ENCODE assay signal across 16 cellular contexts in genomic region chr13:44679602-44680001, GRCh38.
DNase-seq lines count a peak whose midpoint lies in the region; ATAC-seq and TF ChIP-seq lines count a peak whose summit lies in the region.
"Had no signal": no experiment of that assay in that cellular context is flagged by ENCODE, and none has a peak within 500 bp of the region (broad histone marks: within the 10 kb centered on the region; RNA-seq: fewer than 3 reads in every experiment).

No MANE protein-coding gene starts in this region.

- peaks cover 4% of the 10 kb centered on the region for H3K9me3 Mint-ChIP-seq in activated T-helper 1 cell treated with anti-CD3 and anti-CD28 coated beads, Interleukin-12 subunit alpha, Interleukin-12 subunit beta, Interleukin-2, Interleukin-4 antibody, amounts not matched to agents 30 ng/mL and 10 ng/mL and 1 ng/mL, durations not matched to agents 14 hours and 24 hours and 36 hours
- H3K9me3 Mint-ChIP-seq in chondrocyte (ENCODE audit: low read depth), result peaks cover 6% of the 10 kb centered on the region

- H4K20me1 ChIP-seq in osteoblast (ENCODE audit: insufficient read depth, low read length), result no peaks in the 10 kb centered on the region
- H4K20me1 ChIP-seq: BLaER1 treated with 17β-estradiol and CSF1 and Interleukin-3, amounts not matched to agents 10 nM and 100 nM had no signal

- H2AFZ ChIP-seq in osteoblast (ENCODE audit: low read length), result peak overlapping the region; percentile 65
- H2AFZ ChIP-seq: GM23338 had no signal

- H3K79me2 ChIP-seq in osteoblast (ENCODE audit: insufficient read depth, low read length), result no peaks in the 10 kb centered on the region

- TF ChIP-seq CTCF in osteoblast (IDR thresholded peaks at IDR 0.05; ENCODE audit: extremely low read depth, low read depth, low read length) (no peak), chondrocyte (IDR thresholded peaks at IDR 0.05) (no peak)

- no peak overlapping the region for H3K4me3 Mint-ChIP-seq in activated T-helper 1 cell treated with anti-CD3 and anti-CD28 coated beads, Interleukin-12 subunit alpha, Interleukin-12 subunit beta, Interleukin-2, Interleukin-4 antibody, amounts not matched to agents 30 ng/mL and 10 ng/mL and 1 ng/mL, durations not matched to agents 14 hours and 24 hours and 36 hours
- H3K4me3 Mint-ChIP-seq in chondrocyte (ENCODE audit: unreplicated experiment), result no peak overlapping the region
- H3K4me3 Mint-ChIP-seq: CD4-positive, alpha-beta T cell; GM23338 had no signal

- no peaks in the 10 kb centered on the region for H3K4me1 Mint-ChIP-seq in activated T-helper 1 cell treated with anti-CD3 and anti-CD28 coated beads, Interleukin-12 subunit alpha, Interleukin-12 subunit beta, Interleukin-2, Interleukin-4 antibody, amounts not matched to agents 30 ng/mL and 10 ng/mL and 1 ng/mL, durations not matched to agents 14 hours and 24 hours and 36 hours (ENCODE audit: low read depth)
- peaks cover 18% of the 10 kb centered on the region for H3K4me1 Mint-ChIP-seq in chondrocyte (ENCODE audit: low read depth)

- H3K4me2 ChIP-seq in osteoblast (ENCODE audit: insufficient read depth, low read length), result no peak overlapping the region
- H3K4me2 ChIP-seq: BLaER1 treated with 17β-estradiol and CSF1 and Interleukin-3, amounts not matched to agents 10 nM and 100 nM; GM23338 had no signal

- ATAC-seq in GM18907 (IDR thresholded peaks at IDR 0.05; ENCODE audit: unreplicated experiment), result no peak
- ATAC-seq: GM12878, GM23338 had no signal

- H3K9me3 ChIP-seq in osteoblast (ENCODE audit: low read depth, low read length), result no peaks in the 10 kb centered on the region

- H3K27me3 ChIP-seq in osteoblast (ENCODE audit: insufficient read depth, low read length), result no peaks in the 10 kb centered on the region
- H3K27me3 ChIP-seq: BLaER1 treated with 17β-estradiol and CSF1 and Interleukin-3, amounts not matched to agents 10 nM and 100 nM had no signal

- no peaks in the 10 kb centered on the region for H3K36me3 ChIP-seq in osteoblast (ENCODE audit: insufficient read depth, low read length)
- H3K36me3 ChIP-seq: BLaER1 treated with 17β-estradiol and CSF1 and Interleukin-3, amounts not matched to agents 10 nM and 100 nM had no signal

- H3K27me3 Mint-ChIP-seq in activated T-helper 1 cell treated with anti-CD3 and anti-CD28 coated beads, Interleukin-12 subunit alpha, Interleukin-12 subunit beta, Interleukin-2, Interleukin-4 antibody, amounts not matched to agents 30 ng/mL and 10 ng/mL and 1 ng/mL, durations not matched to agents 14 hours and 24 hours and 36 hours (ENCODE audit: insufficient read depth), result peaks cover 1% of the 10 kb centered on the region
- H3K27me3 Mint-ChIP-seq in chondrocyte (ENCODE audit: low read depth), result no peaks in the 10 kb centered on the region
- H3K27me3 Mint-ChIP-seq: CD4-positive, alpha-beta T cell had no signal

- no peak overlapping the region for H3K4me3 ChIP-seq in osteoblast (ENCODE audit: insufficient read depth, low read length)
- H3K4me3 ChIP-seq: BLaER1 treated with 17β-estradiol and CSF1 and Interleukin-3, amounts not matched to agents 10 nM and 100 nM; GM12878; GM23338 had no signal

- H3K36me3 Mint-ChIP-seq in activated T-helper 1 cell treated with anti-CD3 and anti-CD28 coated beads, Interleukin-12 subunit alpha, Interleukin-12 subunit beta, Interleukin-2, Interleukin-4 antibody, amounts not matched to agents 30 ng/mL and 10 ng/mL and 1 ng/mL, durations not matched to agents 14 hours and 24 hours and 36 hours (ENCODE audit: low read depth), result no peaks in the 10 kb centered on the region
- no peaks in the 10 kb centered on the region for H3K36me3 Mint-ChIP-seq in chondrocyte (ENCODE audit: low read depth)

- peaks cover 5% of the 10 kb centered on the region for H3K4me1 ChIP-seq in osteoblast (ENCODE audit: insufficient read depth, low read length)
- H3K4me1 ChIP-seq: BLaER1 treated with 17β-estradiol and CSF1 and Interleukin-3, amounts not matched to agents 10 nM and 100 nM had no signal

- H3K27ac Mint-ChIP-seq in activated T-helper 1 cell treated with anti-CD3 and anti-CD28 coated beads, Interleukin-12 subunit alpha, Interleukin-12 subunit beta, Interleukin-2, Interleukin-4 antibody, amounts not matched to agents 30 ng/mL and 10 ng/mL and 1 ng/mL, durations not matched to agents 14 hours and 24 hours and 36 hours, result no peak overlapping the region
- H3K27ac Mint-ChIP-seq in chondrocyte (ENCODE audit: unreplicated experiment), result no peak overlapping the region
- H3K27ac Mint-ChIP-seq: CD4-positive, alpha-beta T cell; GM23338 had no signal

- H3K27ac ChIP-seq in osteoblast (ENCODE audit: low read depth, low read length), result no peak overlapping the region
- H3K27ac ChIP-seq: BLaER1 treated with 17β-estradiol and CSF1 and Interleukin-3, amounts not matched to agents 10 nM and 100 nM; HL-60 had no signal

- intact Hi-C loops in activated T-helper 1 cell treated with anti-CD3 and anti-CD28 coated beads, Interleukin-12 subunit alpha, Interleukin-12 subunit beta, Interleukin-2, Interleukin-4 antibody, amounts not matched to agents 30 ng/mL and 10 ng/mL and 1 ng/mL, durations not matched to agents 14 hours and 24 hours and 36 hours (cut with micrococcal nuclease), result no loop called here

- DNase-seq in EH (ENCODE audit: low read depth) (peak; percentile 46), amniotic stem cell (lab: John Stamatoyannopoulos, UW) (peak; percentile 47), fibroblast of peridontal ligament (ENCODE audit: extremely low read depth) (peak; percentile 79), osteoblast (ENCODE audit: insufficient read length, low spot score, missing footprints) (peak; percentile 43), chondrocyte (ENCODE audit: low spot score) (no peak)
- DNase-seq in activated T-helper 1 cell treated with anti-CD3 and anti-CD28 coated beads, Interleukin-12 subunit alpha, Interleukin-12 subunit beta, Interleukin-2, Interleukin-4 antibody, amounts not matched to agents 30 ng/mL and 10 ng/mL and 1 ng/mL, durations not matched to agents 14 hours and 24 hours and 36 hours (ENCODE audit: low spot score), result no peak
- DNase-seq: 8988T; Calu3; CD4-positive, alpha-beta T cell; DMS 273 treated with DMSO at 0.1 percent for 48 hours; H7 had no signal

Comparison
In these comparisons a context has a peak if more than half of its experiments do, and no peak if none do; other contexts are left out.
1. DNase-seq: peak in EH (single experiment), amniotic stem cell (single experiment), fibroblast of peridontal ligament (single experiment) and osteoblast (single experiment); none in activated T-helper 1 cell treated with anti-CD3 and anti-CD28 coated beads, Interleukin-12 subunit alpha, Interleukin-12 subunit beta, Interleukin-2, Interleukin-4 antibody, amounts not matched to agents 30 ng/mL and 10 ng/mL and 1 ng/mL, durations not matched to agents 14 hours and 24 hours and 36 hours (single experiment) and chondrocyte (single experiment).